8 cellular contexts compared by ENCODE assay signal in genomic region chr13:30464496-30465351, GRCh38. TPM values are rescaled to one million over a fixed set of nuclear protein-coding genes. Genes with fewer than 3 reads are reported as not detected.
DNase-seq lines count a peak whose midpoint lies in the region; ATAC-seq and TF ChIP-seq lines count a peak whose summit lies in the region.

No MANE protein-coding gene starts in this region.

- H3K9ac ChIP-seq in OCI-LY1 (ENCODE audit: low read length): peak overlapping the region; percentile 95

- ATAC-seq in HG03469 (IDR thresholded peaks at IDR 0.05; ENCODE audit: unreplicated experiment): peak; percentile 14
- ATAC-seq in naive thymus-derived CD4-positive, alpha-beta T cell: peak; percentile 71
- peak; percentile 49 to 55 for ATAC-seq in stimulated activated naive B cell treated with anti-CD40 and anti-IgM and Interleukin-4, amounts not matched to agents 10 μg/mL and 1 μg/mL and 100 μg/mL, for 72 hours (replicated peaks)

- H3K27me3 ChIP-seq in OCI-LY1 (ENCODE audit: insufficient read depth, low read length): no peaks in the 10 kb centered on the region
- H3K27me3 ChIP-seq in naive thymus-derived CD4-positive, alpha-beta T cell (ENCODE audit: control insufficient read depth in 2 of 2, insufficient read depth in 2 of 2, low read length in 2 of 2): no peaks in the 10 kb centered on the region

- peaks cover 17% of the 10 kb centered on the region; the same call in 1 of the 2 replicates for H3F3A ChIP-seq in OCI-LY1 (ENCODE audit: insufficient read depth, low read length)

- CTCF ChIA-PET in naive thymus-derived CD4-positive, alpha-beta T cell (lab: Charles Lee): interaction anchor here (0.6 to 1.7 kb wide), 5 partner anchors 39 to 153 kb away, joined by 3 to 8 read pairs (median 4); partner anchors contain the start of gene USPL1

- no peak overlapping the region for H2AFZ ChIP-seq in OCI-LY1 (ENCODE audit: low read length)

- peaks cover 0 to 14% (median 0%) of the 10 kb centered on the region in 11 donors for H3K9me3 Mint-ChIP-seq in naive thymus-derived CD4-positive, alpha-beta T cell
- H3K9me3 Mint-ChIP-seq in stimulated activated naive B cell treated with anti-CD40 and anti-IgM and Interleukin-4, amounts not matched to agents 10 μg/mL and 1 μg/mL and 100 μg/mL, for 72 hours: no peaks in the 10 kb centered on the region

- H3K4me1 Mint-ChIP-seq in naive thymus-derived CD4-positive, alpha-beta T cell: peaks cover 12 to 40% (median 31%) of the 10 kb centered on the region in 7 donors
- H3K4me1 Mint-ChIP-seq in stimulated activated naive B cell treated with anti-CD40 and anti-IgM and Interleukin-4, amounts not matched to agents 10 μg/mL and 1 μg/mL and 100 μg/mL, for 72 hours: peaks cover 17 to 31% of the 10 kb centered on the region in 2 donors

- peak overlapping the region; percentile 93 to 100 (median 98) for H3K27ac Mint-ChIP-seq in naive thymus-derived CD4-positive, alpha-beta T cell
- H3K27ac Mint-ChIP-seq in stimulated activated naive B cell treated with anti-CD40 and anti-IgM and Interleukin-4, amounts not matched to agents 10 μg/mL and 1 μg/mL and 100 μg/mL, for 72 hours: peak overlapping the region; percentile 99

- H3K27me3 Mint-ChIP-seq in naive thymus-derived CD4-positive, alpha-beta T cell: peaks cover 0 to 7% (median 0%) of the 10 kb centered on the region in 5 donors
- H3K27me3 Mint-ChIP-seq in stimulated activated naive B cell treated with anti-CD40 and anti-IgM and Interleukin-4, amounts not matched to agents 10 μg/mL and 1 μg/mL and 100 μg/mL, for 72 hours: peaks cover 0 to 4% of the 10 kb centered on the region in 2 donors

- H3K4me2 ChIP-seq in OCI-LY1 (ENCODE audit: low read length): peak overlapping the region; percentile 93

- H3K36me3 Mint-ChIP-seq in naive thymus-derived CD4-positive, alpha-beta T cell: peaks cover 3 to 21% (median 18%) of the 10 kb centered on the region in 5 donors
- H3K36me3 Mint-ChIP-seq in stimulated activated naive B cell treated with anti-CD40 and anti-IgM and Interleukin-4, amounts not matched to agents 10 μg/mL and 1 μg/mL and 100 μg/mL, for 72 hours: peaks cover 18 to 28% of the 10 kb centered on the region in 2 donors

- H3K79me2 ChIP-seq in OCI-LY1 (ENCODE audit: insufficient read depth, low read length): peaks cover 33% of the 10 kb centered on the region

- no peak for TF ChIP-seq CTCF in OCI-LY1 (IDR thresholded peaks at IDR 0.05; ENCODE audit: low read length)

- peak overlapping the region; percentile 83 to 99 (median 94) for H3K4me3 Mint-ChIP-seq in naive thymus-derived CD4-positive, alpha-beta T cell
- H3K4me3 Mint-ChIP-seq in stimulated activated naive B cell treated with anti-CD40 and anti-IgM and Interleukin-4, amounts not matched to agents 10 μg/mL and 1 μg/mL and 100 μg/mL, for 72 hours: peak overlapping the region; percentile 76 to 93

- peaks cover 36% of the 10 kb centered on the region for H3K36me3 ChIP-seq in OCI-LY1 (ENCODE audit: insufficient read depth, low read length)
- H3K36me3 ChIP-seq in naive thymus-derived CD4-positive, alpha-beta T cell (ENCODE audit: control insufficient read depth in 2 of 3, insufficient read depth in 3 of 3, low read length in 3 of 3): peaks cover 0 to 12% (median under 1%) of the 10 kb centered on the region in 3 experiments

- POLR2A ChIA-PET in naive thymus-derived CD4-positive, alpha-beta T cell (lab: Charles Lee): interaction anchor here (0.6 to 3.0 kb wide), 24 partner anchors 10 to 614 kb away, joined by 3 to 66 read pairs (median 4); partner anchors contain the start of genes ALOX5AP, KATNAL1, UBE2L5 and UBL3

- H3K4me3 ChIP-seq in OCI-LY1 (ENCODE audit: low read depth, low read length, poor library complexity, severe bottlenecking): peak overlapping the region; percentile 90
- peak overlapping the region; percentile 61 for H3K4me3 ChIP-seq in naive thymus-derived CD4-positive, alpha-beta T cell (ENCODE audit: low read length)

- peak overlapping the region; percentile 92 for H3K27ac ChIP-seq in OCI-LY1 (ENCODE audit: low read depth, low read length, poor library complexity, severe bottlenecking)
- peak overlapping the region; percentile 97 for H3K27ac ChIP-seq in naive thymus-derived CD4-positive, alpha-beta T cell (ENCODE audit: low read depth, low read length)

- no peaks in the 10 kb centered on the region for H3K9me3 ChIP-seq in OCI-LY1 (ENCODE audit: low read length)
- H3K9me3 ChIP-seq in naive thymus-derived CD4-positive, alpha-beta T cell (ENCODE audit: control insufficient read depth in 2 of 3, low read length in 3 of 3): no peaks in the 10 kb centered on the region

- H4K20me1 ChIP-seq in OCI-LY1 (ENCODE audit: insufficient read depth, low read length): no peaks in the 10 kb centered on the region

- peaks cover 50% of the 10 kb centered on the region for H3K4me1 ChIP-seq in OCI-LY1 (ENCODE audit: insufficient read depth, low read length, severe bottlenecking)
- H3K4me1 ChIP-seq in naive thymus-derived CD4-positive, alpha-beta T cell (ENCODE audit: control insufficient read depth in 2 of 2, insufficient read depth in 2 of 2, low read length in 2 of 2): peaks cover 23 to 33% of the 10 kb centered on the region in 2 donors

- intact Hi-C loops in naive thymus-derived CD4-positive, alpha-beta T cell (cut with micrococcal nuclease): loop anchor here (1.0 to 10.0 kb wide), 27 partner anchors 42 to 957 kb away; partner anchors contain the start of genes SLC7A1 (in 2 of the 2), UBE2L5 (in 2 of the 2), USPL1 (in 2 of the 2) and KATNAL1 (in 1 of the 2)

- DNase-seq in C1 segment of cervical spinal cord (lab: John Stamatoyannopoulos, UW) (peak; percentile 6 to 89 (median 78)), GM19240 (ENCODE audit: insufficient read length, low spot score) (peak; percentile 42), activated T-helper 1 cell treated with Interleukin-2 at 50 U/mL for 16 hours (ENCODE audit: low read depth) (peak; percentile 64), fibroblast of gingiva (ENCODE audit: low read depth) (peak; percentile 91)
- DNase-seq in naive thymus-derived CD4-positive, alpha-beta T cell: peak; percentile 71 to 83 (median 77)
- peak; percentile 69 for DNase-seq in stimulated activated naive B cell treated with anti-CD40 and anti-IgM and Interleukin-4, amounts not matched to agents 10 μg/mL and 1 μg/mL and 100 μg/mL, for 72 hours

- no peaks in the 10 kb centered on the region for H3K9me2 ChIP-seq in OCI-LY1 (ENCODE audit: low read depth, low read length)

RNA-seq across cellular contexts. Expression of gene HMGB1, which starts 1.0 kb away (rescaled TPM):
- 100 to 1,000 TPM; 294 to 530 (median 319) TPM for total RNA-seq in naive thymus-derived CD4-positive, alpha-beta T cell
- 100 to 1,000 TPM; 529 to 577 TPM for polyA plus RNA-seq in naive thymus-derived CD4-positive, alpha-beta T cell

RNA-seq across cellular contexts. Expression of gene UBE2L5, which starts 42.4 kb away (rescaled TPM):
- not detected for total RNA-seq in naive thymus-derived CD4-positive, alpha-beta T cell
- polyA plus RNA-seq in naive thymus-derived CD4-positive, alpha-beta T cell: under 1 TPM in 1 of 2 donors, not detected in 1; 0.14 TPM

Comparison
In these comparisons a context has a peak if more than half of its experiments do, and no peak if none do; other contexts are left out.
1. Peak in every context shown above with its lines: DNase-seq, ATAC-seq, H3K4me3 ChIP-seq and H3K27ac ChIP-seq.
2. ATAC-seq: peak in every context shown above with its lines; median percentile 71 in naive thymus-derived CD4-positive, alpha-beta T cell; 52 in stimulated activated naive B cell treated with anti-CD40 and anti-IgM and Interleukin-4, amounts not matched to agents 10 μg/mL and 1 μg/mL and 100 μg/mL, for 72 hours; 14 in HG03469.